Comparison of ENCODE assay signal across 10 cellular contexts in the genomic region with DNA sequence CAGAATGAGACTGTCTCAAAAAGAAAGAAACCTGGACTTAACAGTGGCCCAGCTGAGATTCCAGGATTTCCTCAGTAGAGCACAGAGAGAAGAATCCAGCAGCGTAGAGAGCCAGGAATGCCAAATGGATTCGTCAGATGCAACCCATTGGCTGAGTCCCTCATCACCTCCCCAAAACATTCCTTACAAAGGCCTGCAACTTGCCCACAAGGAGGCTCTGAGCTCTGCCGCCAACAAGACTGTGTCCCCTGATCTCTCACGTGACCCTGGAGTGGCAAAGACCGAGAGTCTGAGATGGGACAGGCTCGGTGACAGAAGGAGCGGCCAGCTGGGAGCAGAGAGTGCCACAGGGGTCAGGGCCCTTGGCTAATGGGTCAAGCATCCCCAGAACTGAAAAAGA. TPM values are rescaled to one million over a fixed set of nuclear protein-coding genes. Genes with fewer than 3 reads are reported as not detected.
DNase-seq lines count a peak whose midpoint lies in the region; ATAC-seq, FAIRE-seq and TF ChIP-seq lines count a peak whose summit lies in the region.
"Had no signal": no experiment of that assay in that cellular context is flagged by ENCODE, and none has a peak within 500 bp of the region (broad histone marks: within the 10 kb centered on the region; RNA-seq: fewer than 3 reads in every experiment).

No MANE protein-coding gene starts in this region.

- no peaks in the 10 kb centered on the region for H3K36me3 Mint-ChIP-seq in astrocyte (ENCODE audit: low read depth, unreplicated experiment)

- peak overlapping the region; percentile 59 for H3K27ac Mint-ChIP-seq in astrocyte (ENCODE audit: unreplicated experiment)

- peak overlapping the region; percentile 72 for H2AFZ ChIP-seq in astrocyte (ENCODE audit: low read depth, low read length)

- H3K4me3 Mint-ChIP-seq in astrocyte (ENCODE audit: unreplicated experiment): peak overlapping the region; percentile 34

- H3K27ac ChIP-seq in astrocyte (ENCODE audit: low read depth, low read length): peak overlapping the region; percentile 69
- no peak overlapping the region for H3K27ac ChIP-seq in iPS DF 6.9 (ENCODE audit: low read length)
- H3K27ac ChIP-seq in thoracic aorta: peak overlapping the region; percentile 65 to 70
- H3K27ac ChIP-seq: 22Rv1, KMS-11 had no signal

- H3K9ac ChIP-seq in astrocyte (ENCODE audit: low read length): peak overlapping the region; percentile 56
- H3K9ac ChIP-seq: KMS-11 had no signal

- peaks cover 8% of the 10 kb centered on the region for H3K4me1 Mint-ChIP-seq in astrocyte (ENCODE audit: low read depth, unreplicated experiment)

- H3K9me3 ChIP-seq in astrocyte (ENCODE audit: insufficient read depth, low read depth, low read length) (no peaks in the 10 kb centered on the region), iPS DF 6.9 (ENCODE audit: control insufficient read depth, insufficient read depth, low read length) (no peaks in the 10 kb centered on the region), thoracic aorta (no peaks in the 10 kb centered on the region)

- H3K4me1 ChIP-seq in astrocyte (ENCODE audit: insufficient read depth, low read length) (peaks cover 26% of the 10 kb centered on the region), iPS DF 6.9 (ENCODE audit: control insufficient read depth, insufficient read depth, low read length) (peaks cover 5% of the 10 kb centered on the region), thoracic aorta (ENCODE audit: control insufficient read depth in 1 of 2, low read depth in 2 of 2) (peaks cover 12 to 52% of the 10 kb centered on the region in 2 donors)

- WGBS in iPS DF 6.9 (ENCODE audit: insufficient coverage, insufficient read length): no CpG with 5 or more reads among the region's 7 CpGs

- no peaks in the 10 kb centered on the region for H3K27me3 ChIP-seq in astrocyte (ENCODE audit: insufficient read depth, low read length)
- H3K27me3 ChIP-seq in iPS DF 6.9 (ENCODE audit: control insufficient read depth, insufficient read depth, low read length): no peaks in the 10 kb centered on the region; the same call in 1 of the 2 replicates
- no peaks in the 10 kb centered on the region for H3K27me3 ChIP-seq in thoracic aorta (replicated peaks; ENCODE audit: insufficient read depth)

- peak; percentile 29 for DNase-seq in NCI-H82 (lab: John Stamatoyannopoulos, UW)
- DNase-seq in NCI-H82 treated with DMSO at 0.1 percent for 48 hours (lab: John Stamatoyannopoulos, UW; ENCODE audit: unreplicated experiment): no peak
- DNase-seq in astrocyte (ENCODE audit: low read depth): peak; percentile 97
- DNase-seq in iPS DF 6.9 (ENCODE audit: low read depth, low spot score): peak; percentile 58
- no peak for DNase-seq in thoracic aorta (ENCODE audit: low spot score)
- no peak for DNase-seq in NCI-H510A treated with DMSO at 0.1 percent for 48 hours (lab: John Stamatoyannopoulos, UW)

- peaks cover 5% of the 10 kb centered on the region for H3K27me3 Mint-ChIP-seq in astrocyte (ENCODE audit: low read depth, unreplicated experiment)

- ATAC-seq in thoracic aorta (ENCODE audit: insufficient number of reproducible peaks, low FRiP score, low read depth) (peak; percentile 68), HG03280 (IDR thresholded peaks at IDR 0.05; ENCODE audit: unreplicated experiment) (no peak), GM18907 (IDR thresholded peaks at IDR 0.05; ENCODE audit: unreplicated experiment) (no peak)

- H3K4me3 ChIP-seq in astrocyte (ENCODE audit: insufficient read depth, low read depth, low read length): no peak overlapping the region
- H3K4me3 ChIP-seq in iPS DF 6.9 (ENCODE audit: low read length): no peak overlapping the region
- no peak overlapping the region for H3K4me3 ChIP-seq in thoracic aorta

- H3K79me2 ChIP-seq in astrocyte (ENCODE audit: insufficient read depth, low read length): no peaks in the 10 kb centered on the region

- no peaks in the 10 kb centered on the region for H4K20me1 ChIP-seq in astrocyte (ENCODE audit: insufficient read depth, low read length)

- peak; percentile 32 for TF ChIP-seq CTCF in astrocyte (IDR thresholded peaks at IDR 0.05; ENCODE audit: insufficient read depth, low read depth, low read length)
- TF ChIP-seq CTCF in thoracic aorta (IDR thresholded peaks at IDR 0.05): no peak

- H3K36me3 ChIP-seq in astrocyte (ENCODE audit: insufficient read depth, low read length) (no peaks in the 10 kb centered on the region), iPS DF 6.9 (ENCODE audit: control insufficient read depth, insufficient read depth, low read length) (no peaks in the 10 kb centered on the region), thoracic aorta (no peaks in the 10 kb centered on the region)

- peak overlapping the region; percentile 67 for H3K4me2 ChIP-seq in astrocyte (ENCODE audit: low read length)
- H3K4me2 ChIP-seq: KMS-11 had no signal

- FAIRE-seq in astrocyte (lab: Jason Lieb, UNC): peak; percentile 88

- H3K9me3 Mint-ChIP-seq in astrocyte (ENCODE audit: unreplicated experiment): no peaks in the 10 kb centered on the region

RNA-seq across cellular contexts. Expression of a gene that starts 6.9 kb away (rescaled TPM):
- total RNA-seq in astrocyte: 16.8 and 19.0 TPM in 2 replicates
- 10 to 100 TPM; 20.2 to 38.0 TPM for total RNA-seq in thoracic aorta

RNA-seq across cellular contexts. Expression of a gene that starts 50.2 kb away (rescaled TPM):
- total RNA-seq in astrocyte: 43.3 and 51.4 TPM in 2 replicates
- total RNA-seq in thoracic aorta: 10 to 100 TPM in 1 of 2 donors, 1 to 10 TPM in 1; 9.9 to 15.6 TPM

Comparison
In these comparisons a context has a peak if more than half of its experiments do, and no peak if none do; other contexts are left out.
1. DNase-seq: peak in NCI-H82 (single experiment), astrocyte (single experiment) and iPS DF 6.9 (single experiment); none in NCI-H82 treated with DMSO at 0.1 percent for 48 hours (single experiment), thoracic aorta (single experiment) and NCI-H510A treated with DMSO at 0.1 percent for 48 hours (single experiment).